In the genomic region with DNA sequence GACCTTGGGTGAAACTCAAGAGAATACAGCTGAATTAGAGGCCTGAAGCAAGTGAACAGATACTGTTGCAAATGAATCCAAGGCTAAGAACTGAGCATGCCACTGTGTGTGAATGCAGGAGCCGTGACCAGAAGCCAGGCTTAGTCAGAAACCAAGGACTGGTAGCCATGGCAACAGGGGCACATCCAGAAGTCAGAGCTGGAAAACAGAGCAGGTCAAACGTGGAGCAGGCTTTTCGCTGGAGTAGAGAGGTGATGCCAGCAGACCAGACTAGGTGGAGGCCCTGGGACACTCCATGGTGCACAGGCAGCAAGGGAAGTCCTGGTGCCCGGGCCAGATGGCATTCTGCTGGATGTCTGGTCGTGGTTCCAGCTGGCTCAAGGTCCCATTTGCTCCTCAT, we compare ENCODE assay signal across 10 cellular contexts.
A peak's percentile ranks its signal among the peaks of the same experiment; 100 is the strongest.
DNase-seq lines count a peak whose midpoint lies in the region; ATAC-seq and TF ChIP-seq lines count a peak whose summit lies in the region.
"Had no signal": no experiment of that assay in that cellular context is flagged by ENCODE, and none has a peak within 500 bp of the region (broad histone marks: within the 10 kb centered on the region; RNA-seq: fewer than 3 reads in every experiment).

No MANE protein-coding gene starts in this region.

- H3K36me3 Mint-ChIP-seq in nephron (ENCODE audit: low read depth) (peaks cover 2% of the 10 kb centered on the region), mesothelial cell of epicardium (peaks cover under 1% of the 10 kb centered on the region)
- H3K36me3 Mint-ChIP-seq in naive thymus-derived CD4-positive, alpha-beta T cell: no peaks in the 10 kb centered on the region
- H3K36me3 Mint-ChIP-seq: activated naive CD8-positive, alpha-beta T cell had no signal

- no peak for ATAC-seq in GM21515 (IDR thresholded peaks at IDR 0.05; ENCODE audit: unreplicated experiment)
- ATAC-seq in naive thymus-derived CD4-positive, alpha-beta T cell: no peak

- H3K27me3 Mint-ChIP-seq in nephron (ENCODE audit: low read depth) (no peaks in the 10 kb centered on the region), mesothelial cell of epicardium (ENCODE audit: low read depth) (no peaks in the 10 kb centered on the region)
- no peaks in the 10 kb centered on the region for H3K27me3 Mint-ChIP-seq in naive thymus-derived CD4-positive, alpha-beta T cell
- H3K27me3 Mint-ChIP-seq: activated naive CD8-positive, alpha-beta T cell had no signal

- intact Hi-C loops in naive thymus-derived CD4-positive, alpha-beta T cell (cut with micrococcal nuclease): no loop called here

- CTCF ChIA-PET in naive thymus-derived CD4-positive, alpha-beta T cell (lab: Charles Lee): no interaction called here

- TF ChIP-seq CTCF in nephron (IDR thresholded peaks at IDR 0.05; ENCODE audit: unreplicated experiment in 3 of 3) (no peak), mesothelial cell of epicardium (IDR thresholded peaks at IDR 0.05; ENCODE audit: unreplicated experiment) (no peak)

- DNase-seq in Daoy (ENCODE audit: low read depth): peak; percentile 4
- DNase-seq in NCI-H2196 (lab: John Stamatoyannopoulos, UW; ENCODE audit: unreplicated experiment): peak; percentile 40
- peak; percentile 91 to 95 for DNase-seq in cerebellar nuclear complex (lab: John Stamatoyannopoulos, UW)
- DNase-seq in mesothelial cell of epicardium (ENCODE audit: low spot score in 2 of 2, unreplicated experiment in 2 of 2): no peak
- DNase-seq in naive thymus-derived CD4-positive, alpha-beta T cell: no peak
- DNase-seq in NK-92 (lab: John Stamatoyannopoulos, UW; ENCODE audit: unreplicated experiment): no peak

- no peaks in the 10 kb centered on the region for H3K27me3 ChIP-seq in naive thymus-derived CD4-positive, alpha-beta T cell (ENCODE audit: control insufficient read depth in 2 of 2, insufficient read depth in 2 of 2, low read length in 2 of 2)
- H3K27me3 ChIP-seq: neutrophil had no signal

- H3K4me3 ChIP-seq in naive thymus-derived CD4-positive, alpha-beta T cell (ENCODE audit: low read length): no peak overlapping the region

- H3K27ac Mint-ChIP-seq in nephron (peak overlapping the region; percentile 58 to 82 (median 71)), mesothelial cell of epicardium (no peak overlapping the region)
- H3K27ac Mint-ChIP-seq in naive thymus-derived CD4-positive, alpha-beta T cell: no peak overlapping the region
- H3K27ac Mint-ChIP-seq: activated naive CD8-positive, alpha-beta T cell had no signal

- no peaks in the 10 kb centered on the region for H3K9me3 ChIP-seq in naive thymus-derived CD4-positive, alpha-beta T cell (ENCODE audit: control insufficient read depth in 2 of 3, low read length in 3 of 3)
- H3K9me3 ChIP-seq: neutrophil had no signal

- no peaks in the 10 kb centered on the region for H3K4me1 ChIP-seq in naive thymus-derived CD4-positive, alpha-beta T cell (ENCODE audit: control insufficient read depth in 2 of 2, insufficient read depth in 2 of 2, low read length in 2 of 2)

- POLR2A ChIA-PET in naive thymus-derived CD4-positive, alpha-beta T cell (lab: Charles Lee): no interaction called here

- H3K4me3 Mint-ChIP-seq in nephron (no peak overlapping the region), mesothelial cell of epicardium (no peak overlapping the region)
- H3K4me3 Mint-ChIP-seq in naive thymus-derived CD4-positive, alpha-beta T cell: no peak overlapping the region
- H3K4me3 Mint-ChIP-seq: activated naive CD8-positive, alpha-beta T cell had no signal

- no peaks in the 10 kb centered on the region for H3K36me3 ChIP-seq in naive thymus-derived CD4-positive, alpha-beta T cell (ENCODE audit: control insufficient read depth in 2 of 3, insufficient read depth in 3 of 3, low read length in 3 of 3)
- H3K36me3 ChIP-seq: neutrophil had no signal

- no peak overlapping the region for H3K27ac ChIP-seq in naive thymus-derived CD4-positive, alpha-beta T cell (ENCODE audit: low read depth, low read length)
- H3K27ac ChIP-seq: neutrophil had no signal

- H3K4me1 Mint-ChIP-seq in nephron (peaks cover 22% of the 10 kb centered on the region), mesothelial cell of epicardium (peaks cover 2% of the 10 kb centered on the region)
- H3K4me1 Mint-ChIP-seq in naive thymus-derived CD4-positive, alpha-beta T cell: no peaks in the 10 kb centered on the region

- peaks cover under 1% of the 10 kb centered on the region for H3K9me3 Mint-ChIP-seq in nephron
- H3K9me3 Mint-ChIP-seq in mesothelial cell of epicardium: peaks cover 6% of the 10 kb centered on the region
- H3K9me3 Mint-ChIP-seq in naive thymus-derived CD4-positive, alpha-beta T cell: peaks cover 0 to 15% (median under 1%) of the 10 kb centered on the region in 11 donors

Comparison
In these comparisons a context has a peak if more than half of its experiments do, and no peak if none do; other contexts are left out.
1. DNase-seq: peak in Daoy (single experiment), NCI-H2196 (single experiment) and cerebellar nuclear complex (2 of 2); none in mesothelial cell of epicardium (0 of 2), naive thymus-derived CD4-positive, alpha-beta T cell (0 of 9) and NK-92 (single experiment).
2. H3K27ac Mint-ChIP-seq: peak in nephron (3 of 3); none in mesothelial cell of epicardium (single experiment) and naive thymus-derived CD4-positive, alpha-beta T cell (0 of 9).